ENCODE assay signal across 1 cellular context in the genomic region with DNA sequence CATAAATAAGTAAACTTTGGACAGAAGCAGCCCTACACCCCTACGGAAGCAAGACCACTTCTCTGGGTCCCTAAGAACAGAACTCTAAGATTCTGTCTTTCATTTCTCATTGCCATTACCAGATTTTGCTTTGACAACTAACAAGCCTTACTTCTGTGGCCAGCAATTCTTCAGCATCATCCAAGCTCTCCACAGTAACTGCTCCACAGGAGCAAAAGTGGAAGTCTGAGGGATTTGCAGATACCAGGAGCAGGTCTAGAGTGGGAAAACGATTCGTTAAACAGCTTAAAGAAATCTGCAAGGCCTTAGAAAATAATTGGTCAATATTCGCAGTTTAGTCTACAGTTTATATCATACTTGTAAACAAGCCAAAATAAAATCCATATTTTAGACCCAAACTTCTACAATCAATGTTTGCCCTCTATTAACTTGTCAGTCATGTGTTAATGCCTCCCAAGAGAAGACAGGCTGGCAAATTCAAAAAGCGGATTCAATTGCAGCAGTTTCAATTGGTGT.
TF ChIP-seq lines count a peak whose summit lies in the region.

No MANE protein-coding gene starts in this region.

TF ChIP-seq in SK-N-SH treated with all-trans-retinoic acid at 6 μM for 48 hours, 23 proteins besides CTCF, POLR2A, EP300 and RAD21 (continued from another document):
- TF ChIP-seq, protein P1, sequence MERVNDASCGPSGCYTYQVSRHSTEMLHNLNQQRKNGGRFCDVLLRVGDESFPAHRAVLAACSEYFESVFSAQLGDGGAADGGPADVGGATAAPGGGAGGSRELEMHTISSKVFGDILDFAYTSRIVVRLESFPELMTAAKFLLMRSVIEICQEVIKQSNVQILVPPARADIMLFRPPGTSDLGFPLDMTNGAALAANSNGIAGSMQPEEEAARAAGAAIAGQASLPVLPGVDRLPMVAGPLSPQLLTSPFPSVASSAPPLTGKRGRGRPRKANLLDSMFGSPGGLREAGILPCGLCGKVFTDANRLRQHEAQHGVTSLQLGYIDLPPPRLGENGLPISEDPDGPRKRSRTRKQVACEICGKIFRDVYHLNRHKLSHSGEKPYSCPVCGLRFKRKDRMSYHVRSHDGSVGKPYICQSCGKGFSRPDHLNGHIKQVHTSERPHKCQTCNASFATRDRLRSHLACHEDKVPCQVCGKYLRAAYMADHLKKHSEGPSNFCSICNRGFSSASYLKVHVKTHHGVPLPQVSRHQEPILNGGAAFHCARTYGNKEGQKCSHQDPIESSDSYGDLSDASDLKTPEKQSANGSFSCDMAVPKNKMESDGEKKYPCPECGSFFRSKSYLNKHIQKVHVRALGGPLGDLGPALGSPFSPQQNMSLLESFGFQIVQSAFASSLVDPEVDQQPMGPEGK (CRISPR knock-in tag; IDR thresholded peaks at IDR 0.05; ENCODE audit: borderline replicate concordance), result no peak
- TF ChIP-seq ARNTL (CRISPR knock-in tag; IDR thresholded peaks at IDR 0.05; ENCODE audit: borderline replicate concordance, low read depth) (no peak), ZNF8 (CRISPR knock-in tag; IDR thresholded peaks at IDR 0.05) (no peak), RARB (CRISPR knock-in tag; IDR thresholded peaks at IDR 0.05) (no peak), ESRRG (CRISPR knock-in tag; IDR thresholded peaks at IDR 0.05) (no peak), BACH2 (CRISPR knock-in tag; IDR thresholded peaks at IDR 0.05; ENCODE audit: borderline replicate concordance) (no peak), ZNF70 (CRISPR knock-in tag; IDR thresholded peaks at IDR 0.05) (no peak), ZFP3 (CRISPR knock-in tag; IDR thresholded peaks at IDR 0.05) (no peak), OSR1 (CRISPR knock-in tag; IDR thresholded peaks at IDR 0.05) (no peak), ISL1 (CRISPR knock-in tag; IDR thresholded peaks at IDR 0.05) (no peak), GLIS3 (CRISPR knock-in tag; IDR thresholded peaks at IDR 0.05) (no peak), CSDC2 (CRISPR knock-in tag; IDR thresholded peaks at IDR 0.05) (no peak)
- TF ChIP-seq, protein P2, sequence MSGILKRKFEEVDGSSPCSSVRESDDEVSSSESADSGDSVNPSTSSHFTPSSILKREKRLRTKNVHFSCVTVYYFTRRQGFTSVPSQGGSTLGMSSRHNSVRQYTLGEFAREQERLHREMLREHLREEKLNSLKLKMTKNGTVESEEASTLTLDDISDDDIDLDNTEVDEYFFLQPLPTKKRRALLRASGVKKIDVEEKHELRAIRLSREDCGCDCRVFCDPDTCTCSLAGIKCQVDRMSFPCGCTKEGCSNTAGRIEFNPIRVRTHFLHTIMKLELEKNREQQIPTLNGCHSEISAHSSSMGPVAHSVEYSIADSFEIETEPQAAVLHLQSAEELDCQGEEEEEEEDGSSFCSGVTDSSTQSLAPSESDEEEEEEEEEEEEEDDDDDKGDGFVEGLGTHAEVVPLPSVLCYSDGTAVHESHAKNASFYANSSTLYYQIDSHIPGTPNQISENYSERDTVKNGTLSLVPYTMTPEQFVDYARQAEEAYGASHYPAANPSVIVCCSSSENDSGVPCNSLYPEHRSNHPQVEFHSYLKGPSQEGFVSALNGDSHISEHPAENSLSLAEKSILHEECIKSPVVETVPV (CRISPR knock-in tag; IDR thresholded peaks at IDR 0.05), result no peak
- TF ChIP-seq, protein P3, sequence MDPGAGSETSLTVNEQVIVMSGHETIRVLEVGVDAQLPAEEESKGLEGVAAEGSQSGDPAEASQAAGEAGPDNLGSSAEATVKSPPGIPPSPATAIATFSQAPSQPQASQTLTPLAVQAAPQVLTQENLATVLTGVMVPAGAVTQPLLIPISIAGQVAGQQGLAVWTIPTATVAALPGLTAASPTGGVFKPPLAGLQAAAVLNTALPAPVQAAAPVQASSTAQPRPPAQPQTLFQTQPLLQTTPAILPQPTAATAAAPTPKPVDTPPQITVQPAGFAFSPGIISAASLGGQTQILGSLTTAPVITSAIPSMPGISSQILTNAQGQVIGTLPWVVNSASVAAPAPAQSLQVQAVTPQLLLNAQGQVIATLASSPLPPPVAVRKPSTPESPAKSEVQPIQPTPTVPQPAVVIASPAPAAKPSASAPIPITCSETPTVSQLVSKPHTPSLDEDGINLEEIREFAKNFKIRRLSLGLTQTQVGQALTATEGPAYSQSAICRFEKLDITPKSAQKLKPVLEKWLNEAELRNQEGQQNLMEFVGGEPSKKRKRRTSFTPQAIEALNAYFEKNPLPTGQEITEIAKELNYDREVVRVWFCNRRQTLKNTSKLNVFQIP (CRISPR knock-in tag; IDR thresholded peaks at IDR 0.05; ENCODE audit: borderline replicate concordance, low read depth), result no peak
